Comparison of ENCODE assay signal across 12 cellular contexts in genomic region chr13:50678464-50679162, GRCh38.
A peak's percentile ranks its signal among the peaks of the same experiment; 100 is the strongest.
DNase-seq lines count a peak whose midpoint lies in the region; ATAC-seq and TF ChIP-seq lines count a peak whose summit lies in the region.
"Had no signal": no experiment of that assay in that cellular context is flagged by ENCODE, and none has a peak within 500 bp of the region (broad histone marks: within the 10 kb centered on the region; RNA-seq: fewer than 3 reads in every experiment).

No MANE protein-coding gene starts in this region.

- H3K4me2 ChIP-seq in smooth muscle cell: peak overlapping the region; percentile 62

- H3K4me1 Mint-ChIP-seq in stimulated activated naive B cell treated with anti-CD40 and anti-IgM and Interleukin-4, amounts not matched to agents 10 μg/mL and 1 μg/mL and 100 μg/mL, for 72 hours: peaks cover 16 to 35% of the 10 kb centered on the region in 2 donors

- H3K4me3 ChIP-seq in HFF-Myc (replicated peaks; ENCODE audit: low read depth, low read length): no peak overlapping the region
- no peak overlapping the region for H3K4me3 ChIP-seq in smooth muscle cell
- H3K4me3 ChIP-seq: coronary artery, HAP-1 had no signal

- H3K9me3 ChIP-seq in smooth muscle cell (replicated peaks; ENCODE audit: low read depth): no peaks in the 10 kb centered on the region
- H3K9me3 ChIP-seq: HAP-1 had no signal

- H3K36me3 Mint-ChIP-seq in stimulated activated naive B cell treated with anti-CD40 and anti-IgM and Interleukin-4, amounts not matched to agents 10 μg/mL and 1 μg/mL and 100 μg/mL, for 72 hours: no peaks in the 10 kb centered on the region

- ATAC-seq in stimulated activated naive B cell treated with anti-CD40 and anti-IgM and Interleukin-4, amounts not matched to agents 10 μg/mL and 1 μg/mL and 100 μg/mL, for 72 hours (replicated peaks): no peak
- no peak for ATAC-seq in GM18868 (IDR thresholded peaks at IDR 0.05; ENCODE audit: unreplicated experiment)

- H3K36me3 ChIP-seq in smooth muscle cell (ENCODE audit: low read depth): no peaks in the 10 kb centered on the region
- H3K36me3 ChIP-seq: HAP-1 had no signal

- no peaks in the 10 kb centered on the region for H3K27me3 ChIP-seq in smooth muscle cell (ENCODE audit: low read depth)

- peak overlapping the region; percentile 91 for H3K9ac ChIP-seq in smooth muscle cell (ENCODE audit: low read depth)

- WGBS in smooth muscle cell (ENCODE audit: low lambda C conversion rate): 40% methylated on average over 6 of the region's 6 CpGs

- H3F3A ChIP-seq in smooth muscle cell (ENCODE audit: low read depth): peaks cover 11% of the 10 kb centered on the region

- H3K27me3 Mint-ChIP-seq in stimulated activated naive B cell treated with anti-CD40 and anti-IgM and Interleukin-4, amounts not matched to agents 10 μg/mL and 1 μg/mL and 100 μg/mL, for 72 hours: no peaks in the 10 kb centered on the region

- H3K4me1 ChIP-seq in smooth muscle cell (ENCODE audit: low read depth): peaks cover 21% of the 10 kb centered on the region
- H3K4me1 ChIP-seq: HAP-1 had no signal

- H3K27ac Mint-ChIP-seq in stimulated activated naive B cell treated with anti-CD40 and anti-IgM and Interleukin-4, amounts not matched to agents 10 μg/mL and 1 μg/mL and 100 μg/mL, for 72 hours: no peak overlapping the region
- H3K27ac Mint-ChIP-seq: T-helper 1 cell treated with Interleukin-12 subunit alpha and Interleukin-12 subunit beta and Interleukin-4 antibody, amounts not matched to agents 30 μg/mL and 1 μg/mL, for 36 hours had no signal

- no peak overlapping the region for H2AFZ ChIP-seq in smooth muscle cell (ENCODE audit: low read depth)

- H3K27ac ChIP-seq in angular gyrus (ENCODE audit: low read depth, low read length): peak overlapping the region; percentile 10
- peak overlapping the region; percentile 98 for H3K27ac ChIP-seq in smooth muscle cell (ENCODE audit: low read depth)

- TF ChIP-seq CTCF in HFF-Myc (IDR thresholded peaks at IDR 0.05; ENCODE audit: low read depth, low read length, missing control alignments) (no peak), smooth muscle cell (IDR thresholded peaks at IDR 0.05; ENCODE audit: borderline replicate concordance, insufficient read depth, poor library complexity, severe bottlenecking) (no peak)

- H3K9me3 Mint-ChIP-seq in stimulated activated naive B cell treated with anti-CD40 and anti-IgM and Interleukin-4, amounts not matched to agents 10 μg/mL and 1 μg/mL and 100 μg/mL, for 72 hours: no peaks in the 10 kb centered on the region
- H3K9me3 Mint-ChIP-seq: T-helper 1 cell treated with Interleukin-12 subunit alpha and Interleukin-12 subunit beta and Interleukin-4 antibody, amounts not matched to agents 30 μg/mL and 1 μg/mL, for 36 hours had no signal

- H4K20me1 ChIP-seq in smooth muscle cell (ENCODE audit: low read depth): no peaks in the 10 kb centered on the region

- DNase-seq in HFF-Myc (ENCODE audit: extremely low read depth, low read depth) (peak; percentile 30), globus pallidus (ENCODE audit: low spot score) (peak; percentile 59), smooth muscle cell (lab: John Stamatoyannopoulos, UW; ENCODE audit: unreplicated experiment) (no peak), NCI-H187 (lab: John Stamatoyannopoulos, UW) (no peak)
- no peak for DNase-seq in stimulated activated naive B cell treated with anti-CD40 and anti-IgM and Interleukin-4, amounts not matched to agents 10 μg/mL and 1 μg/mL and 100 μg/mL, for 72 hours
- DNase-seq in activated CD4-positive, alpha-beta T cell treated with anti-CD3 and anti-CD28 coated beads, Interleukin-2, amount 50 U/mL, for 48 hours: no peak
- DNase-seq: activated T-cell treated with anti-CD3 and anti-CD28 coated beads for 4 hours had no signal

- H3K79me2 ChIP-seq in smooth muscle cell (ENCODE audit: low read depth): no peaks in the 10 kb centered on the region

- no peak overlapping the region for H3K4me3 Mint-ChIP-seq in stimulated activated naive B cell treated with anti-CD40 and anti-IgM and Interleukin-4, amounts not matched to agents 10 μg/mL and 1 μg/mL and 100 μg/mL, for 72 hours
- H3K4me3 Mint-ChIP-seq: T-helper 1 cell treated with Interleukin-12 subunit alpha and Interleukin-12 subunit beta and Interleukin-4 antibody, amounts not matched to agents 30 μg/mL and 1 μg/mL, for 36 hours had no signal

Comparison
In these comparisons a context has a peak if more than half of its experiments do, and no peak if none do; other contexts are left out.
1. DNase-seq: peak in HFF-Myc (single experiment) and globus pallidus (single experiment); none in smooth muscle cell (single experiment), stimulated activated naive B cell treated with anti-CD40 and anti-IgM and Interleukin-4, amounts not matched to agents 10 μg/mL and 1 μg/mL and 100 μg/mL, for 72 hours (single experiment), NCI-H187 (0 of 2) and activated CD4-positive, alpha-beta T cell treated with anti-CD3 and anti-CD28 coated beads, Interleukin-2, amount 50 U/mL, for 48 hours (0 of 2).